In the genomic region with DNA sequence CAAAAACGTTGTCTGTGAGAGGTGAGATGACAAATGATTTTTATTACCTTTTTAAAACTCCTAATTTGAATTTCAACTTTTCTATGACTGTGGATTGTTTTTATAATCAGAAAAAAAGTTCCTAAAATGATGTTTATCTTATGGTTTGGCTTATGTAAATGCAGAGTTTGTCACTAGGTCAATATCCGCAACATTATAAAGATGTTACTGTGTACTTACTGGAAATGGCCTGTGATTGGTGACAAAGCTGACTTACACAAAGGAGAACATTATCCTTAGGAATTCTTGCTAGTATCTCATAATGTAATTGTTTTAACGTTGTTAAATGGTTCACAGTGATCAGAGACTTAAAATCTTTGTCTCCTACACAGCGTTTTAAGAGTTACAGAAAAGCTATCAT, we compare ENCODE assay signal across 7 cellular contexts.
"Had no signal": no experiment of that assay in that cellular context is flagged by ENCODE, and none has a peak within 500 bp of the region (broad histone marks: within the 10 kb centered on the region; RNA-seq: fewer than 3 reads in every experiment).

No MANE protein-coding gene starts in this region.

- H3K4me3 Mint-ChIP-seq: H9, IgD-negative memory B cell had no signal

- FAIRE-seq: H1, H54 had no signal

- H3K27ac ChIP-seq: GM23248 had no signal

- H3K4me3 ChIP-seq: GM23248 had no signal

- DNase-seq: GM23248, H9, HCEC 1CT, KG1 had no signal

- H3K36me3 Mint-ChIP-seq: IgD-negative memory B cell had no signal

- H3K4me1 Mint-ChIP-seq: IgD-negative memory B cell had no signal

- H2AFZ ChIP-seq: GM23248 had no signal

- H3K9ac ChIP-seq: GM23248 had no signal

- H3K9me3 Mint-ChIP-seq: H9, IgD-negative memory B cell had no signal

- H3K27ac Mint-ChIP-seq: IgD-negative memory B cell had no signal
